ENCODE assay signal across 1 cellular context in the genomic region with DNA sequence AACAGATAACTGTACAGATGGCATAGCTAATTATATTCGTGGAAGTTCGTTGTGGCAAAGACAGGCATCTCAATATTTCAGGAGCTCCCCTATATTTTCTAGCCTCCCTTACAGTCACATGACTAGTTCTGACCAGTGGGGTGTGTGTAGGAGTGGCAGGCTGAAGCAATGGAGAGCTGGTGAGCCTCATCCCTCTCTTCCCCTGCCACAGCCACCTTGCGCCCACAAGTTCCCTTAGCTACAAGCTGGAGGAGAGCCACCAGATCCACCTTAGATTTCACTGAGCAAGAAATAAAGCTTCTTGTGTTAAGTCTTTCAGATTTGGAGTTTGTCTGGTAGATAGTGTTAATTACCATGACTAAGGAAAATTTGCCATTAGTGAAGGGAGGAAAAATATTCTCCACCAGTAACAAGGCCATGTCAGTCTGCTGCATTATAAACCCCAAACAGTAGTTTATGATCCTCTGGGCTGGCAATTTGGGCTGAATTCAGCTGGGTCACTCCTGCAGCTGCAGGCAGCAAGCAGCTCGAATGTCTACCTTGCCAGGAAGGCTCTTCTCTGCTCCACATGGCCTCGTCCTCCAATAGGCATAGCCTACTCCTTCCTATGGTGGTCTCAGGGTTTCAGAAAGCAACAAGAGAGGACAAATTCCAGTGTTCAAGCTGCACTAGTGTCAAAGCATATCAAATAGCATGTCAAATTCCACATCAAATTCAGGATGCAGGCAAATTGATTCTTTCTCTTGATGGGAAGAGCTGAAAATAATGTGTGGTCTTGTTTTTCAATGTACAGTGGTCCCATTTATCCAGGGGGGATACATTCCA.
A peak's percentile ranks its signal among the peaks of the same experiment; 100 is the strongest.
TF ChIP-seq lines count a peak whose summit lies in the region.

No MANE protein-coding gene starts in this region.

TF ChIP-seq in HepG2, 621 proteins besides CTCF, POLR2A, EP300 and RAD21 (continued from another document and continues in another):
- TF ChIP-seq, protein P1, sequence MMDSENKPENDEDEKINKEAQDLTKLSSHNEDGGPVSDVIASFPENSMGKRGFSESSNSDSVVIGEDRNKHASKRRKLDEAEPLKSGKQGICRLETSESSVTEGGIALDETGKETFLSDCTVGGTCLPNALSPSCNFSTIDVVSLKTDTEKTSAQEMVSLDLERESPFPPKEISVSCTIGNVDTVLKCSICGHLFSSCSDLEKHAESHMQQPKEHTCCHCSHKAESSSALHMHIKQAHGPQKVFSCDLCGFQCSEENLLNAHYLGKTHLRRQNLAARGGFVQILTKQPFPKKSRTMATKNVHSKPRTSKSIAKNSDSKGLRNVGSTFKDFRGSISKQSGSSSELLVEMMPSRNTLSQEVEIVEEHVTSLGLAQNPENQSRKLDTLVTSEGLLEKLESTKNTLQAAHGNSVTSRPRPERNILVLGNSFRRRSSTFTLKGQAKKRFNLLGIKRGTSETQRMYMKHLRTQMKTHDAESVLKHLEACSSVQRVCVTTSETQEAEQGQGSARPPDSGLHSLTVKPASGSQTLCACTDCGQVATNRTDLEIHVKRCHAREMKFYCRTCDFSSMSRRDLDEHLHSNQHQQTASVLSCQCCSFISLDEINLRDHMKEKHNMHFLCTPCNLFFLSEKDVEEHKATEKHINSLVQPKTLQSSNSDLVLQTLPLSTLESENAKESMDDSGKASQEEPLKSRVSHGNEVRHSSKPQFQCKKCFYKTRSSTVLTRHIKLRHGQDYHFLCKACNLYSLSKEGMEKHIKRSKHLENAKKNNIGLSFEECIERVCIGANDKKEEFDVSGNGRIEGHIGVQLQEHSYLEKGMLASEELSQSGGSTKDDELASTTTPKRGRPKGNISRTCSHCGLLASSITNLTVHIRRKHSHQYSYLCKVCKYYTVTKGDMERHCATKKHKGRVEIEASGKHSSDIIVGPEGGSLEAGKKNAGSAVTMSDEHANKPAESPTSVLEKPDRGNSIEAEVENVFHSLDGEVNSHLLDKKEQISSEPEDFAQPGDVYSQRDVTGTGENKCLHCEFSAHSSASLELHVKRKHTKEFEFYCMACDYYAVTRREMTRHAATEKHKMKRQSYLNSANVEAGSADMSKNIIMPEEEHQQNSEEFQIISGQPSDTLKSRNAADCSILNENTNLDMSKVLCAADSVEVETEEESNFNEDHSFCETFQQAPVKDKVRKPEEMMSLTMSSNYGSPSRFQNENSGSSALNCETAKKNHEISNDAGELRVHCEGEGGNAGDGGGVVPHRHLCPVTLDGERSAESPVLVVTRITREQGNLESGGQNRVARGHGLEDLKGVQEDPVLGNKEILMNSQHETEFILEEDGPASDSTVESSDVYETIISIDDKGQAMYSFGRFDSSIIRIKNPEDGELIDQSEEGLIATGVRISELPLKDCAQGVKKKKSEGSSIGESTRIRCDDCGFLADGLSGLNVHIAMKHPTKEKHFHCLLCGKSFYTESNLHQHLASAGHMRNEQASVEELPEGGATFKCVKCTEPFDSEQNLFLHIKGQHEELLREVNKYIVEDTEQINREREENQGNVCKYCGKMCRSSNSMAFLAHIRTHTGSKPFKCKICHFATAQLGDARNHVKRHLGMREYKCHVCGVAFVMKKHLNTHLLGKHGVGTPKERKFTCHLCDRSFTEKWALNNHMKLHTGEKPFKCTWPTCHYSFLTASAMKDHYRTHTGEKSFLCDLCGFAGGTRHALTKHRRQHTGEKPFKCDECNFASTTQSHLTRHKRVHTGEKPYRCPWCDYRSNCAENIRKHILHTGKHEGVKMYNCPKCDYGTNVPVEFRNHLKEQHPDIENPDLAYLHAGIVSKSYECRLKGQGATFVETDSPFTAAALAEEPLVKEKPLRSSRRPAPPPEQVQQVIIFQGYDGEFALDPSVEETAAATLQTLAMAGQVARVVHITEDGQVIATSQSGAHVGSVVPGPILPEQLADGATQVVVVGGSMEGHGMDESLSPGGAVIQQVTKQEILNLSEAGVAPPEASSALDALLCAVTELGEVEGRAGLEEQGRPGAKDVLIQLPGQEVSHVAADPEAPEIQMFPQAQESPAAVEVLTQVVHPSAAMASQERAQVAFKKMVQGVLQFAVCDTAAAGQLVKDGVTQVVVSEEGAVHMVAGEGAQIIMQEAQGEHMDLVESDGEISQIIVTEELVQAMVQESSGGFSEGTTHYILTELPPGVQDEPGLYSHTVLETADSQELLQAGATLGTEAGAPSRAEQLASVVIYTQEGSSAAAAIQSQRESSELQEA (CRISPR knock-in tag; IDR thresholded peaks at IDR 0.05; ENCODE audit: not compliant biosample characterization): no peak
- TF ChIP-seq NONO (IDR thresholded peaks at IDR 0.05) (no peak), NONO (CRISPR knock-in tag; conservative IDR thresholded peaks at IDR 0.05) (peak; percentile 64; the same call in 1 of the 2 replicates), ARID2 (CRISPR knock-in tag; IDR thresholded peaks at IDR 0.05; ENCODE audit: borderline replicate concordance) (no peak), ETV5 (CRISPR knock-in tag; IDR thresholded peaks at IDR 0.05; ENCODE audit: borderline replicate concordance) (no peak; the same call in 1 of the 2 replicates), ZNF672 (CRISPR knock-in tag; IDR thresholded peaks at IDR 0.05) (no peak), ZNF292 (CRISPR knock-in tag; IDR thresholded peaks at IDR 0.05; ENCODE audit: borderline replicate concordance, low read depth) (no peak), SMYD3 (CRISPR knock-in tag; IDR thresholded peaks at IDR 0.05) (no peak), ZNF121 (CRISPR knock-in tag; IDR thresholded peaks at IDR 0.05) (no peak), PAX8 (CRISPR knock-in tag; IDR thresholded peaks at IDR 0.05; ENCODE audit: borderline replicate concordance) (no peak; the same call in 1 of the 2 replicates), NR2C2 (CRISPR knock-in tag; IDR thresholded peaks at IDR 0.05; ENCODE audit: borderline replicate concordance) (no peak), KLF12 (CRISPR knock-in tag; IDR thresholded peaks at IDR 0.05; ENCODE audit: borderline replicate concordance) (no peak), BORCS8-MEF2B (CRISPR knock-in tag; IDR thresholded peaks at IDR 0.05) (no peak), MED1 (CRISPR knock-in tag; IDR thresholded peaks at IDR 0.05) (peak; percentile 57), MYNN (CRISPR knock-in tag; IDR thresholded peaks at IDR 0.05; ENCODE audit: low read depth) (no peak), ZFP36 (IDR thresholded peaks at IDR 0.05; ENCODE audit: borderline replicate concordance, low read depth, low read length, partially characterized antibody) (no peak), KLF13 (CRISPR knock-in tag; IDR thresholded peaks at IDR 0.05) (no peak), KLF16 (CRISPR knock-in tag; IDR thresholded peaks at IDR 0.05) (peak in 1 of 2 experiments; percentile 31; a peak in 1 of 4 replicates), HCFC1 (IDR thresholded peaks at IDR 0.05; ENCODE audit: low read depth, low read length) (no peak), TRIM24 (CRISPR knock-in tag; IDR thresholded peaks at IDR 0.05) (no peak), ZNF224 (CRISPR knock-in tag; IDR thresholded peaks at IDR 0.05) (no peak; the same call in 1 of the 2 replicates), ELF3 (CRISPR knock-in tag; IDR thresholded peaks at IDR 0.05) (peak; percentile 9; the same call in 1 of the 2 replicates), SMAD3 (CRISPR knock-in tag; IDR thresholded peaks at IDR 0.05) (peak; percentile 2; the same call in 1 of the 2 replicates)
- TF ChIP-seq, protein P2, sequence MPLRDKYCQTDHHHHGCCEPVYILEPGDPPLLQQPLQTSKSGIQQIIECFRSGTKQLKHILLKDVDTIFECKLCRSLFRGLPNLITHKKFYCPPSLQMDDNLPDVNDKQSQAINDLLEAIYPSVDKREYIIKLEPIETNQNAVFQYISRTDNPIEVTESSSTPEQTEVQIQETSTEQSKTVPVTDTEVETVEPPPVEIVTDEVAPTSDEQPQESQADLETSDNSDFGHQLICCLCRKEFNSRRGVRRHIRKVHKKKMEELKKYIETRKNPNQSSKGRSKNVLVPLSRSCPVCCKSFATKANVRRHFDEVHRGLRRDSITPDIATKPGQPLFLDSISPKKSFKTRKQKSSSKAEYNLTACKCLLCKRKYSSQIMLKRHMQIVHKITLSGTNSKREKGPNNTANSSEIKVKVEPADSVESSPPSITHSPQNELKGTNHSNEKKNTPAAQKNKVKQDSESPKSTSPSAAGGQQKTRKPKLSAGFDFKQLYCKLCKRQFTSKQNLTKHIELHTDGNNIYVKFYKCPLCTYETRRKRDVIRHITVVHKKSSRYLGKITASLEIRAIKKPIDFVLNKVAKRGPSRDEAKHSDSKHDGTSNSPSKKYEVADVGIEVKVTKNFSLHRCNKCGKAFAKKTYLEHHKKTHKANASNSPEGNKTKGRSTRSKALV (CRISPR knock-in tag; IDR thresholded peaks at IDR 0.05): no peak
- TF ChIP-seq, protein P3, sequence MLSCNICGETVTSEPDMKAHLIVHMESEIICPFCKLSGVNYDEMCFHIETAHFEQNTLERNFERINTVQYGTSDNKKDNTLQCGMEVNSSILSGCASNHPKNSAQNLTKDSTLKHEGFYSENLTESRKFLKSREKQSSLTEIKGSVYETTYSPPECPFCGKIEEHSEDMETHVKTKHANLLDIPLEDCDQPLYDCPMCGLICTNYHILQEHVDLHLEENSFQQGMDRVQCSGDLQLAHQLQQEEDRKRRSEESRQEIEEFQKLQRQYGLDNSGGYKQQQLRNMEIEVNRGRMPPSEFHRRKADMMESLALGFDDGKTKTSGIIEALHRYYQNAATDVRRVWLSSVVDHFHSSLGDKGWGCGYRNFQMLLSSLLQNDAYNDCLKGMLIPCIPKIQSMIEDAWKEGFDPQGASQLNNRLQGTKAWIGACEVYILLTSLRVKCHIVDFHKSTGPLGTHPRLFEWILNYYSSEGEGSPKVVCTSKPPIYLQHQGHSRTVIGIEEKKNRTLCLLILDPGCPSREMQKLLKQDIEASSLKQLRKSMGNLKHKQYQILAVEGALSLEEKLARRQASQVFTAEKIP (CRISPR knock-in tag; IDR thresholded peaks at IDR 0.05; ENCODE audit: borderline replicate concordance): no peak
- TF ChIP-seq, protein P4, sequence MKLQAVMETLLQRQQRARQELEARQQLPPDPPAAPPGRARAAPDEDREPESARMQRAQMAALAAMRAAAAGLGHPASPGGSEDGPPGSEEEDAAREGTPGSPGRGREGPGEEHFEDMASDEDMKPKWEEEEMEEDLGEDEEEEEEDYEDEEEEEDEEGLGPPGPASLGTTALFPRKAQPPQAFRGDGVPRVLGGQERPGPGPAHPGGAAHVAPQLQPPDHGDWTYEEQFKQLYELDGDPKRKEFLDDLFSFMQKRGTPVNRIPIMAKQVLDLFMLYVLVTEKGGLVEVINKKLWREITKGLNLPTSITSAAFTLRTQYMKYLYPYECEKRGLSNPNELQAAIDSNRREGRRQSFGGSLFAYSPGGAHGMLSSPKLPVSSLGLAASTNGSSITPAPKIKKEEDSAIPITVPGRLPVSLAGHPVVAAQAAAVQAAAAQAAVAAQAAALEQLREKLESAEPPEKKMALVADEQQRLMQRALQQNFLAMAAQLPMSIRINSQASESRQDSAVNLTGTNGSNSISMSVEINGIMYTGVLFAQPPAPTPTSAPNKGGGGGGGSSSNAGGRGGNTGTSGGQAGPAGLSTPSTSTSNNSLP (IDR thresholded peaks at IDR 0.05; ENCODE audit: low read depth, low read length): no peak
- TF ChIP-seq, protein P5, sequence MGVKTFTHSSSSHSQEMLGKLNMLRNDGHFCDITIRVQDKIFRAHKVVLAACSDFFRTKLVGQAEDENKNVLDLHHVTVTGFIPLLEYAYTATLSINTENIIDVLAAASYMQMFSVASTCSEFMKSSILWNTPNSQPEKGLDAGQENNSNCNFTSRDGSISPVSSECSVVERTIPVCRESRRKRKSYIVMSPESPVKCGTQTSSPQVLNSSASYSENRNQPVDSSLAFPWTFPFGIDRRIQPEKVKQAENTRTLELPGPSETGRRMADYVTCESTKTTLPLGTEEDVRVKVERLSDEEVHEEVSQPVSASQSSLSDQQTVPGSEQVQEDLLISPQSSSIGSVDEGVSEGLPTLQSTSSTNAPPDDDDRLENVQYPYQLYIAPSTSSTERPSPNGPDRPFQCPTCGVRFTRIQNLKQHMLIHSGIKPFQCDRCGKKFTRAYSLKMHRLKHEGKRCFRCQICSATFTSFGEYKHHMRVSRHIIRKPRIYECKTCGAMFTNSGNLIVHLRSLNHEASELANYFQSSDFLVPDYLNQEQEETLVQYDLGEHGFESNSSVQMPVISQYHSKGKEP (CRISPR knock-in tag; IDR thresholded peaks at IDR 0.05): no peak
- TF ChIP-seq, protein P6, sequence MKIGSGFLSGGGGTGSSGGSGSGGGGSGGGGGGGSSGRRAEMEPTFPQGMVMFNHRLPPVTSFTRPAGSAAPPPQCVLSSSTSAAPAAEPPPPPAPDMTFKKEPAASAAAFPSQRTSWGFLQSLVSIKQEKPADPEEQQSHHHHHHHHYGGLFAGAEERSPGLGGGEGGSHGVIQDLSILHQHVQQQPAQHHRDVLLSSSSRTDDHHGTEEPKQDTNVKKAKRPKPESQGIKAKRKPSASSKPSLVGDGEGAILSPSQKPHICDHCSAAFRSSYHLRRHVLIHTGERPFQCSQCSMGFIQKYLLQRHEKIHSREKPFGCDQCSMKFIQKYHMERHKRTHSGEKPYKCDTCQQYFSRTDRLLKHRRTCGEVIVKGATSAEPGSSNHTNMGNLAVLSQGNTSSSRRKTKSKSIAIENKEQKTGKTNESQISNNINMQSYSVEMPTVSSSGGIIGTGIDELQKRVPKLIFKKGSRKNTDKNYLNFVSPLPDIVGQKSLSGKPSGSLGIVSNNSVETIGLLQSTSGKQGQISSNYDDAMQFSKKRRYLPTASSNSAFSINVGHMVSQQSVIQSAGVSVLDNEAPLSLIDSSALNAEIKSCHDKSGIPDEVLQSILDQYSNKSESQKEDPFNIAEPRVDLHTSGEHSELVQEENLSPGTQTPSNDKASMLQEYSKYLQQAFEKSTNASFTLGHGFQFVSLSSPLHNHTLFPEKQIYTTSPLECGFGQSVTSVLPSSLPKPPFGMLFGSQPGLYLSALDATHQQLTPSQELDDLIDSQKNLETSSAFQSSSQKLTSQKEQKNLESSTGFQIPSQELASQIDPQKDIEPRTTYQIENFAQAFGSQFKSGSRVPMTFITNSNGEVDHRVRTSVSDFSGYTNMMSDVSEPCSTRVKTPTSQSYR (CRISPR knock-in tag; IDR thresholded peaks at IDR 0.05; ENCODE audit: borderline replicate concordance): no peak
- TF ChIP-seq, protein P7, sequence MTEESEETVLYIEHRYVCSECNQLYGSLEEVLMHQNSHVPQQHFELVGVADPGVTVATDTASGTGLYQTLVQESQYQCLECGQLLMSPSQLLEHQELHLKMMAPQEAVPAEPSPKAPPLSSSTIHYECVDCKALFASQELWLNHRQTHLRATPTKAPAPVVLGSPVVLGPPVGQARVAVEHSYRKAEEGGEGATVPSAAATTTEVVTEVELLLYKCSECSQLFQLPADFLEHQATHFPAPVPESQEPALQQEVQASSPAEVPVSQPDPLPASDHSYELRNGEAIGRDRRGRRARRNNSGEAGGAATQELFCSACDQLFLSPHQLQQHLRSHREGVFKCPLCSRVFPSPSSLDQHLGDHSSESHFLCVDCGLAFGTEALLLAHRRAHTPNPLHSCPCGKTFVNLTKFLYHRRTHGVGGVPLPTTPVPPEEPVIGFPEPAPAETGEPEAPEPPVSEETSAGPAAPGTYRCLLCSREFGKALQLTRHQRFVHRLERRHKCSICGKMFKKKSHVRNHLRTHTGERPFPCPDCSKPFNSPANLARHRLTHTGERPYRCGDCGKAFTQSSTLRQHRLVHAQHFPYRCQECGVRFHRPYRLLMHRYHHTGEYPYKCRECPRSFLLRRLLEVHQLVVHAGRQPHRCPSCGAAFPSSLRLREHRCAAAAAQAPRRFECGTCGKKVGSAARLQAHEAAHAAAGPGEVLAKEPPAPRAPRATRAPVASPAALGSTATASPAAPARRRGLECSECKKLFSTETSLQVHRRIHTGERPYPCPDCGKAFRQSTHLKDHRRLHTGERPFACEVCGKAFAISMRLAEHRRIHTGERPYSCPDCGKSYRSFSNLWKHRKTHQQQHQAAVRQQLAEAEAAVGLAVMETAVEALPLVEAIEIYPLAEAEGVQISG (CRISPR knock-in tag; IDR thresholded peaks at IDR 0.05): no peak
